10 cellular contexts compared by ENCODE assay signal in the genomic region with DNA sequence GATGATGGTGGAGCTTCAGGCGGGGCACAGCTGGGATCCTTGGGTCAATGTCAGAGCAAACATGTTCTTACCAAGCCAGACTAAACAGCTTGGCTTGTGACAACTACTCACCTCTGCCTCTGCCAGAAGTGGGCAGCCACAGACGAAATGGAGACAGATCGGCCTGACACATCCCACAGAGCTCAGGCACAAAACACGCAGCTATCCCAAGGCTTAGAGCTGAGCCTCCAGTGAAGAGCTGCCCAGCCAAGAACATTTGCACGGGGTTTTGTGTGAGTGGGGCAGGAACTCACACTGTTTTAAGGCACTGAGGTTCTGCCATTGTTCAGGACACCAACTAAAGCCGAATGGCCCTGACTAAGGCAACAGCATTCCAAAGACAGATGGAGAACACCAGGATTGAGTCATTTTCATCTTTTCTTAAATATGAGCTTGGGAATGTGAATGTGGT. TPM values are rescaled to one million over a fixed set of nuclear protein-coding genes. Genes with fewer than 3 reads are reported as not detected.
DNase-seq lines count a peak whose midpoint lies in the region; ATAC-seq, FAIRE-seq and TF ChIP-seq lines count a peak whose summit lies in the region.
"Had no signal": no experiment of that assay in that cellular context is flagged by ENCODE, and none has a peak within 500 bp of the region (broad histone marks: within the 10 kb centered on the region; RNA-seq: fewer than 3 reads in every experiment).

No MANE protein-coding gene starts in this region.

- in situ Hi-C loops in mammary epithelial cell (cut with MboI; ENCODE audit: low sequenced_read_pairs in 2 of 2): no loop called here

- H3K4me1 ChIP-seq in mammary epithelial cell (ENCODE audit: insufficient read depth, low read length) (peaks cover 30% of the 10 kb centered on the region), endothelial cell of umbilical vein (ENCODE audit: control insufficient read depth, extremely low read depth, insufficient read depth, low read length) (peaks cover 19% of the 10 kb centered on the region), muscle layer of duodenum (ENCODE audit: control insufficient read depth in 1 of 2, insufficient read depth in 2 of 2, low read length in 2 of 2) (peaks cover 6 to 47% of the 10 kb centered on the region in 2 donors), aorta (ENCODE audit: control insufficient read depth in 1 of 2, insufficient read depth in 2 of 2, low read length in 2 of 2) (peaks cover 4 to 5% of the 10 kb centered on the region in 2 donors)
- H3K4me1 ChIP-seq in CD8-positive, alpha-beta T cell (ENCODE audit: insufficient read depth, low read length): no peaks in the 10 kb centered on the region

- H3K36me3 Mint-ChIP-seq in MCF 10A (ENCODE audit: insufficient read depth, unreplicated experiment): peaks cover 12% of the 10 kb centered on the region
- no peaks in the 10 kb centered on the region for H3K36me3 Mint-ChIP-seq in CD8-positive, alpha-beta T cell

- peak overlapping the region; percentile 99 for H3K27ac Mint-ChIP-seq in MCF 10A (ENCODE audit: low read depth, unreplicated experiment)
- H3K27ac Mint-ChIP-seq in CD8-positive, alpha-beta T cell: no peak overlapping the region

- no peak overlapping the region for H3K27ac ChIP-seq in mammary epithelial cell (ENCODE audit: insufficient read depth, low read depth, low read length)
- H3K27ac ChIP-seq in endothelial cell of umbilical vein (ENCODE audit: insufficient read depth, low read depth, low read length): peak overlapping the region; percentile 5
- peak overlapping the region; percentile 80 for H3K27ac ChIP-seq in muscle layer of duodenum (ENCODE audit: low read length)
- peak overlapping the region; percentile 62 to 94 for H3K27ac ChIP-seq in aorta (ENCODE audit: low read depth in 1 of 2, low read length in 2 of 2)
- H3K27ac ChIP-seq in CD8-positive, alpha-beta T cell (ENCODE audit: low read depth, low read length): no peak overlapping the region

- peak; percentile 49 for ATAC-seq in aorta (ENCODE audit: low FRiP score)
- no peak for ATAC-seq in CD8-positive, alpha-beta T cell
- ATAC-seq: activated T-cell treated with anti-CD3 and anti-CD28 coated beads, Interleukin-2, amount 50 U/mL, for 4 hours had no signal

- no peak overlapping the region for H3K9ac ChIP-seq in mammary epithelial cell (ENCODE audit: insufficient read depth, low read length)
- H3K9ac ChIP-seq in endothelial cell of umbilical vein (replicated peaks; ENCODE audit: extremely low read depth, insufficient read depth, low read length): no peak overlapping the region

- TF ChIP-seq POLR2A in endothelial cell of umbilical vein (IDR thresholded peaks at IDR 0.05; ENCODE audit: low read depth, low read length): no peak

- DNase-seq in MCF 10A (ENCODE audit: unreplicated experiment): peak; percentile 29
- no peak for DNase-seq in mammary epithelial cell
- DNase-seq in endothelial cell of umbilical vein (ENCODE audit: low read depth, low spot score): no peak
- peak in 1 of 2 donors; percentile 62 for DNase-seq in aorta
- DNase-seq in CD8-positive, alpha-beta T cell: no peak
- no peak for DNase-seq in retina
- DNase-seq in KG1 (lab: John Stamatoyannopoulos, UW): no peak
- DNase-seq: activated T-cell treated with anti-CD3 and anti-CD28 coated beads, Interleukin-2, amount 50 U/mL, for 4 hours had no signal

- TF ChIP-seq CTCF in MCF 10A (IDR thresholded peaks at IDR 0.05; ENCODE audit: unreplicated experiment) (no peak), mammary epithelial cell (conservative IDR thresholded peaks at IDR 0.05 in 1 of 2, IDR thresholded peaks at IDR 0.05 in 1 of 2; ENCODE audit: extremely low read depth in 1 of 2, insufficient read depth in 1 of 2, low read depth in 1 of 2, low read length in 2 of 2) (no peak), endothelial cell of umbilical vein (IDR thresholded peaks at IDR 0.05; ENCODE audit: extremely low read depth in 1 of 2, insufficient read depth in 1 of 2, low read depth in 1 of 2, low read length in 2 of 2) (no peak)
- no peak for TF ChIP-seq CTCF in CD8-positive, alpha-beta T cell (IDR thresholded peaks at IDR 0.05)

- H3K27me3 Mint-ChIP-seq in MCF 10A (ENCODE audit: insufficient read depth, unreplicated experiment): no peaks in the 10 kb centered on the region
- H3K27me3 Mint-ChIP-seq in CD8-positive, alpha-beta T cell (ENCODE audit: low read depth): no peaks in the 10 kb centered on the region

- H3K9me3 ChIP-seq in mammary epithelial cell (replicated peaks; ENCODE audit: insufficient read depth, low read length) (no peaks in the 10 kb centered on the region), endothelial cell of umbilical vein (replicated peaks; ENCODE audit: control insufficient read depth, insufficient read depth, low read length) (no peaks in the 10 kb centered on the region), muscle layer of duodenum (ENCODE audit: control insufficient read depth in 1 of 2, low read length in 2 of 2) (no peaks in the 10 kb centered on the region), aorta (ENCODE audit: control insufficient read depth, low read length) (no peaks in the 10 kb centered on the region)
- H3K9me3 ChIP-seq in CD8-positive, alpha-beta T cell (ENCODE audit: low read length): no peaks in the 10 kb centered on the region

- H3K4me3 Mint-ChIP-seq in MCF 10A (ENCODE audit: unreplicated experiment): peak overlapping the region; percentile 48
- no peak overlapping the region for H3K4me3 Mint-ChIP-seq in CD8-positive, alpha-beta T cell
- H3K4me3 Mint-ChIP-seq: activated T-cell treated with anti-CD3 and anti-CD28 coated beads, Interleukin-2, amount 50 U/mL, for 4 hours had no signal

- FAIRE-seq in endothelial cell of umbilical vein (lab: Jason Lieb, UNC): no peak
- FAIRE-seq: GM18507 had no signal

- WGBS in mammary epithelial cell (ENCODE audit: low coverage, missing lambda C conversion rate): 70% methylated on average over 5 of the region's 6 CpGs
- 9% methylated on average over 6 of the region's 6 CpGs for WGBS in aorta, 2 donors

- dilution Hi-C loops in mammary epithelial cell (cut with HindIII; ENCODE audit: low sequenced_read_pairs): no loop called here
- dilution Hi-C loops in endothelial cell of umbilical vein (cut with MboI; ENCODE audit: extremely low pct_ligation_motif_present, low sequenced_read_pairs): no loop called here

- no peak overlapping the region for H3K4me2 ChIP-seq in mammary epithelial cell (ENCODE audit: insufficient read depth, low read depth, low read length)
- H3K4me2 ChIP-seq in endothelial cell of umbilical vein (ENCODE audit: insufficient read depth, low read length): no peak overlapping the region

- BruUV-seq in MCF 10A (replicated peaks; lab: Mats Ljungman, UMichigan) (no TSS peak), mammary epithelial cell (replicated peaks; lab: Mats Ljungman, UMichigan) (no TSS peak), endothelial cell of umbilical vein (replicated peaks; lab: Mats Ljungman, UMichigan) (no TSS peak)

- POLR2A ChIA-PET in MCF 10A (lab: Yijun Ruan, JAX): interaction anchor here (0.5 to 5.1 kb wide), 11 partner anchors 9 to 1626 kb away, joined by 3 to 48 read pairs (median 7); a partner anchor contains a TSS
- POLR2A ChIA-PET in endothelial cell of umbilical vein (lab: Charles Lee): no interaction called here
- POLR2A ChIA-PET in CD8-positive, alpha-beta T cell (lab: Charles Lee): no interaction called here

- H3K4me1 Mint-ChIP-seq in MCF 10A (ENCODE audit: insufficient read depth, unreplicated experiment): peaks cover 38% of the 10 kb centered on the region
- H3K4me1 Mint-ChIP-seq in CD8-positive, alpha-beta T cell (ENCODE audit: low read depth): no peaks in the 10 kb centered on the region

- H3K9me1 ChIP-seq in endothelial cell of umbilical vein (replicated peaks; ENCODE audit: control insufficient read depth, extremely low read depth, insufficient read depth, low read length): no peaks in the 10 kb centered on the region

- CTCF ChIA-PET in MCF 10A (lab: Yijun Ruan, JAX): interaction anchor here (0.6 to 3.9 kb wide), 15 partner anchors 10 to 180 kb away, joined by 3 to 38 read pairs (median 5); a partner anchor contains a TSS
- CTCF ChIA-PET in mammary epithelial cell (lab: Charles Lee; ENCODE audit: low non-redundant PET): no interaction called here
- CTCF ChIA-PET in endothelial cell of umbilical vein (lab: Charles Lee): interaction anchor here (0.7 to 3.2 kb wide), 4 partner anchors 10 to 19 kb away, joined by 3 to 15 read pairs (median 13); no protein-coding TSS in a partner anchor
- CTCF ChIA-PET in CD8-positive, alpha-beta T cell (lab: Charles Lee): no interaction called here

- H3K4me3 ChIP-seq in mammary epithelial cell (replicated peaks in 1 of 3; ENCODE audit: insufficient read depth in 1 of 3, low read depth in 2 of 3, low read length in 3 of 3) (no peak overlapping the region), endothelial cell of umbilical vein (replicated peaks in 1 of 3; ENCODE audit: insufficient read depth in 1 of 3, low read depth in 1 of 3, low read length in 3 of 3) (no peak overlapping the region), muscle layer of duodenum (ENCODE audit: low read depth in 1 of 2, low read length in 2 of 2) (peak overlapping the region in 1 of 2 donors; percentile 9), aorta (ENCODE audit: low read length in 2 of 2) (no peak overlapping the region)
- H3K4me3 ChIP-seq in CD8-positive, alpha-beta T cell (ENCODE audit: low read depth, low read length): no peak overlapping the region

- no peaks in the 10 kb centered on the region for H3K27me3 ChIP-seq in mammary epithelial cell (ENCODE audit: insufficient read depth, low read length)
- H3K27me3 ChIP-seq in endothelial cell of umbilical vein (ENCODE audit: control insufficient read depth in 2 of 2, insufficient read depth in 2 of 2, low read length in 2 of 2): no peaks in the 10 kb centered on the region
- no peaks in the 10 kb centered on the region for H3K27me3 ChIP-seq in muscle layer of duodenum (ENCODE audit: low read depth, low read length)
- H3K27me3 ChIP-seq in aorta (ENCODE audit: control insufficient read depth in 1 of 2, insufficient read depth in 2 of 2, low read length in 1 of 2): no peaks in the 10 kb centered on the region
- H3K27me3 ChIP-seq in CD8-positive, alpha-beta T cell (ENCODE audit: insufficient read depth, low read length): no peaks in the 10 kb centered on the region

- no peaks in the 10 kb centered on the region for H3K9me3 Mint-ChIP-seq in MCF 10A (ENCODE audit: unreplicated experiment)
- no peaks in the 10 kb centered on the region for H3K9me3 Mint-ChIP-seq in CD8-positive, alpha-beta T cell
- H3K9me3 Mint-ChIP-seq: activated T-cell treated with anti-CD3 and anti-CD28 coated beads, Interleukin-2, amount 50 U/mL, for 4 hours had no signal

- H2AFZ ChIP-seq in mammary epithelial cell (ENCODE audit: low read depth, low read length) (no peak overlapping the region), endothelial cell of umbilical vein (ENCODE audit: low read depth, low read length) (no peak overlapping the region)

- H3K79me2 ChIP-seq in mammary epithelial cell (ENCODE audit: insufficient read depth, low read length) (peaks cover 87% of the 10 kb centered on the region), endothelial cell of umbilical vein (ENCODE audit: control insufficient read depth, insufficient read depth, low read length) (peaks cover 71% of the 10 kb centered on the region)

- intact Hi-C loops in MCF 10A (cut with micrococcal nuclease): no loop called here
- intact Hi-C loops in mammary epithelial cell (cut with micrococcal nuclease): no loop called here
- intact Hi-C loops in endothelial cell of umbilical vein (cut with micrococcal nuclease): no loop called here
- intact Hi-C loops in aorta (cut with DNase I): loop anchor here (1.0 to 5.0 kb wide), 2 partner anchors 11 to 79 kb away; no protein-coding TSS in a partner anchor
- intact Hi-C loops in CD8-positive, alpha-beta T cell (cut with DNase I, micrococcal nuclease): no loop called here

- H3K36me3 ChIP-seq in mammary epithelial cell (ENCODE audit: insufficient read depth, low read length) (no peaks in the 10 kb centered on the region), endothelial cell of umbilical vein (ENCODE audit: control insufficient read depth in 2 of 2, extremely low read depth in 1 of 2, insufficient read depth in 2 of 2, low read length in 2 of 2) (peaks cover 0 to 4% of the 10 kb centered on the region in 2 experiments), muscle layer of duodenum (ENCODE audit: control insufficient read depth in 1 of 2, insufficient read depth in 2 of 2, low read length in 2 of 2) (peaks cover 0 to 7% of the 10 kb centered on the region in 2 donors), aorta (ENCODE audit: control insufficient read depth in 1 of 2, insufficient read depth in 2 of 2, low read length in 1 of 2) (no peaks in the 10 kb centered on the region)
- no peaks in the 10 kb centered on the region for H3K36me3 ChIP-seq in CD8-positive, alpha-beta T cell (ENCODE audit: insufficient read depth, low read length)

- H4K20me1 ChIP-seq in mammary epithelial cell (ENCODE audit: insufficient read depth, low read length): no peaks in the 10 kb centered on the region
- no peaks in the 10 kb centered on the region for H4K20me1 ChIP-seq in endothelial cell of umbilical vein (replicated peaks; ENCODE audit: control insufficient read depth, extremely low read depth, insufficient read depth, low read length)

RNA-seq across cellular contexts. Expression of a gene that starts 12.8 kb away (rescaled TPM):
- total RNA-seq in MCF 10A (2022): 96.1 and 114 TPM in 2 replicates
- 100 to 1,000 TPM in 1 of 2 donors, 10 to 100 TPM in 1; 99.8 to 103 TPM for total RNA-seq in mammary epithelial cell
- 99.0 TPM for polyA plus RNA-seq in mammary epithelial cell
- polyA minus RNA-seq in mammary epithelial cell: 120 TPM
- total RNA-seq in endothelial cell of umbilical vein: 248 and 308 TPM in 2 replicates
- 231 and 246 TPM in 2 replicates for polyA plus RNA-seq in endothelial cell of umbilical vein
- polyA plus RNA-seq in endothelial cell of umbilical vein (2011; cell fraction: cytosol; rRNA removed): 106 and 115 TPM in 2 replicates
- polyA plus RNA-seq in endothelial cell of umbilical vein (2011; cell fraction: nucleus; rRNA removed): 126 and 131 TPM in 2 replicates
- polyA plus RNA-seq in endothelial cell of umbilical vein (2012): 257 and 281 TPM in 2 replicates
- 137 and 156 TPM in 2 replicates for polyA minus RNA-seq in endothelial cell of umbilical vein
- polyA minus RNA-seq in endothelial cell of umbilical vein (2011; cell fraction: cytosol; rRNA and poly(A)+ RNA removed): 8.0 TPM
- 89.5 and 93.8 TPM in 2 replicates for polyA minus RNA-seq in endothelial cell of umbilical vein (2011; cell fraction: nucleus; rRNA and poly(A)+ RNA removed)
- total RNA-seq in aorta: 100 to 1,000 TPM; 100 to 109 TPM
- polyA plus RNA-seq in aorta: 10 to 100 TPM; 10.6 to 63.0 TPM
- total RNA-seq in CD8-positive, alpha-beta T cell: 1 to 10 TPM in 1 of 2 experiments, under 1 TPM in 1; 0.76 to 1.4 TPM

Comparison
In these comparisons a context has a peak if more than half of its experiments do, and no peak if none do; other contexts are left out.
1. CTCF ChIA-PET loops: an anchor here in MCF 10A (0.6 to 3.9 kb wide) and endothelial cell of umbilical vein (0.7 to 3.2 kb wide); none called in mammary epithelial cell and CD8-positive, alpha-beta T cell.
2. H3K27ac ChIP-seq: peak in endothelial cell of umbilical vein (single experiment), muscle layer of duodenum (single experiment) and aorta (2 of 2); none in mammary epithelial cell (single experiment) and CD8-positive, alpha-beta T cell (single experiment).
3. RNA of a gene that starts 12.8 kb away (total RNA-seq): 248 to 308 TPM in endothelial cell of umbilical vein, 100 to 109 TPM in aorta, 99.8 to 103 TPM in mammary epithelial cell and 96.1 to 114 TPM in MCF 10A; 0.76 to 1.4 TPM in CD8-positive, alpha-beta T cell; every median in the first group is over 10 times any median in the second.
4. intact Hi-C loops: an anchor here in aorta (1.0 to 5.0 kb wide); none called in MCF 10A, mammary epithelial cell, endothelial cell of umbilical vein and CD8-positive, alpha-beta T cell.